ENCODE assay signal across 16 cellular contexts in genomic region chr2:54543736-54544396, GRCh38.
A peak's percentile ranks its signal among the peaks of the same experiment; 100 is the strongest.
DNase-seq lines count a peak whose midpoint lies in the region; ATAC-seq and TF ChIP-seq lines count a peak whose summit lies in the region.
"Had no signal": no experiment of that assay in that cellular context is flagged by ENCODE, and none has a peak within 500 bp of the region (broad histone marks: within the 10 kb centered on the region; RNA-seq: fewer than 3 reads in every experiment).

No MANE protein-coding gene starts in this region.

- H3K27me3 Mint-ChIP-seq in activated B cell treated with CpG ODN at 0.5 μM for 24 hours (no peaks in the 10 kb centered on the region), memory B cell (no peaks in the 10 kb centered on the region)

- CTCF ChIA-PET in activated B cell treated with CpG ODN at 0.5 μM for 24 hours (lab: Charles Lee), result no interaction called here

- H3K36me3 ChIP-seq in cardiac muscle cell (no peaks in the 10 kb centered on the region), heart left ventricle (peaks cover 0 to 27% (median 5%) of the 10 kb centered on the region in 9 donors)

- no peak overlapping the region for H3K27ac Mint-ChIP-seq in activated B cell treated with CpG ODN at 0.5 μM for 24 hours
- no peak overlapping the region for H3K27ac Mint-ChIP-seq in memory B cell

- no peak for TF ChIP-seq CTCF in cardiac muscle cell (IDR thresholded peaks at IDR 0.05; ENCODE audit: low read depth, low read length)
- no peak for TF ChIP-seq CTCF in heart left ventricle (IDR thresholded peaks at IDR 0.05)
- no peak for TF ChIP-seq CTCF in activated B cell treated with CpG ODN at 0.5 μM for 24 hours (IDR thresholded peaks at IDR 0.05)
- TF ChIP-seq CTCF in GM10266 (IDR thresholded peaks at IDR 0.05; ENCODE audit: control insufficient read depth, insufficient read depth, low read depth, missing control alignments), result no peak
- TF ChIP-seq CTCF in GM13976 (IDR thresholded peaks at IDR 0.05; ENCODE audit: borderline replicate concordance, control extremely low read depth, extremely low read depth, insufficient read depth, missing control alignments), result no peak

- peak overlapping the region; percentile 49 for H3K27ac ChIP-seq in cardiac muscle cell
- H3K27ac ChIP-seq in heart left ventricle, result peak overlapping the region in 1 of 12 donors; percentile 16

- no peaks in the 10 kb centered on the region for H3K9me3 ChIP-seq in cardiac muscle cell (ENCODE audit: low read depth)
- H3K9me3 ChIP-seq in heart left ventricle, result no peaks in the 10 kb centered on the region

- TF ChIP-seq POLR2A in heart left ventricle (IDR thresholded peaks at IDR 0.05), result no peak

- H3K4me1 ChIP-seq in cardiac muscle cell (ENCODE audit: low read depth) (peaks cover 16% of the 10 kb centered on the region), heart left ventricle (peaks cover 12 to 95% (median 78%) of the 10 kb centered on the region in 12 donors)

- peaks cover 10% of the 10 kb centered on the region for H3K4me1 Mint-ChIP-seq in activated B cell treated with CpG ODN at 0.5 μM for 24 hours
- peaks cover 3% of the 10 kb centered on the region for H3K4me1 Mint-ChIP-seq in memory B cell

- no peak overlapping the region for H3K4me3 Mint-ChIP-seq in activated B cell treated with CpG ODN at 0.5 μM for 24 hours
- no peak overlapping the region for H3K4me3 Mint-ChIP-seq in memory B cell

- POLR2A ChIA-PET in activated B cell treated with CpG ODN at 0.5 μM for 24 hours (lab: Charles Lee), result interaction anchor here (2.0 kb wide), 1 partner anchor 15 kb away, joined by 6 read pairs; no protein-coding TSS in a partner anchor

- no peak for ATAC-seq in heart left ventricle
- ATAC-seq in activated B cell treated with CpG ODN at 0.5 μM for 24 hours (ENCODE audit: low read depth), result peak; percentile 47
- ATAC-seq in memory B cell (ENCODE audit: low read depth), result peak; percentile 66
- ATAC-seq in GM21619 (IDR thresholded peaks at IDR 0.05; ENCODE audit: unreplicated experiment), result no peak

- H3K36me3 Mint-ChIP-seq in activated B cell treated with CpG ODN at 0.5 μM for 24 hours (ENCODE audit: low read depth), result no peaks in the 10 kb centered on the region
- no peaks in the 10 kb centered on the region for H3K36me3 Mint-ChIP-seq in memory B cell

- H3K9me3 Mint-ChIP-seq in activated B cell treated with CpG ODN at 0.5 μM for 24 hours, result no peaks in the 10 kb centered on the region
- H3K9me3 Mint-ChIP-seq in memory B cell, result no peaks in the 10 kb centered on the region

- H3K27me3 ChIP-seq in cardiac muscle cell (no peaks in the 10 kb centered on the region), heart left ventricle (no peaks in the 10 kb centered on the region)

- WGBS in heart left ventricle, 4 donors, result 64 to 79% (median 71%) methylated on average over 3 of the region's 3 CpGs

- in situ Hi-C loops in GM13976 (cut with MboI; ENCODE audit: low sequenced_read_pairs, unreplicated experiment), result no loop called here

- intact Hi-C loops in heart left ventricle (cut with DNase I), result no loop called here
- intact Hi-C loops in activated B cell treated with CpG ODN at 0.5 μM for 24 hours (cut with micrococcal nuclease), result no loop called here

- DNase-seq in cardiac muscle cell (ENCODE audit: low read depth in 1 of 2, low spot score in 1 of 2) (no peak), heart left ventricle (no peak), activated B cell treated with CpG ODN at 0.5 μM for 24 hours (no peak), memory B cell (ENCODE audit: low spot score in 2 of 2) (no peak), GM10266 (ENCODE audit: extremely low spot score) (no peak), GM13976 (ENCODE audit: low spot score) (no peak)
- no peak for DNase-seq in stimulated activated CD8-positive, alpha-beta memory T cell treated with anti-CD3 and anti-CD28 coated beads, Interleukin-4, amount 100 ng/mL, for 48 hours
- DNase-seq: Calu3, GOT3, Karpas-422, NCI-H1436, NCI-H2081 treated with DMSO at 0.1 percent for 48 hours, NCI-H2227 treated with DMSO at 0.1 percent for 48 hours, NCI-H526 treated with DMSO at 0.1 percent for 48 hours, SHP77 treated with DMSO at 0.1 percent for 48 hours had no signal

- no peak overlapping the region for H3K4me3 ChIP-seq in cardiac muscle cell
- no peak overlapping the region for H3K4me3 ChIP-seq in heart left ventricle

Comparison
In these comparisons a context has a peak if more than half of its experiments do, and no peak if none do; other contexts are left out.
1. ATAC-seq: peak in activated B cell treated with CpG ODN at 0.5 μM for 24 hours (single experiment) and memory B cell (single experiment); none in heart left ventricle (0 of 4) and GM21619 (single experiment).